1 cellular context compared by ENCODE assay signal in genomic region chr1:15834406-15835204, GRCh38.
A peak's percentile ranks its signal among the peaks of the same experiment; 100 is the strongest.
TF ChIP-seq lines count a peak whose summit lies in the region.

No MANE protein-coding gene starts in this region.

TF ChIP-seq in HepG2, 621 proteins besides CTCF, POLR2A, EP300 and RAD21 (continued from another document and continues in another):
- peak; percentile 99 for TF ChIP-seq ZHX1 (CRISPR knock-in tag; IDR thresholded peaks at IDR 0.05; ENCODE audit: low read depth)
- no peak for TF ChIP-seq MIER3 (CRISPR knock-in tag; IDR thresholded peaks at IDR 0.05; ENCODE audit: borderline replicate concordance)
- TF ChIP-seq ERF (CRISPR knock-in tag; IDR thresholded peaks at IDR 0.05), result peak; percentile 83
- TF ChIP-seq, protein P1, sequence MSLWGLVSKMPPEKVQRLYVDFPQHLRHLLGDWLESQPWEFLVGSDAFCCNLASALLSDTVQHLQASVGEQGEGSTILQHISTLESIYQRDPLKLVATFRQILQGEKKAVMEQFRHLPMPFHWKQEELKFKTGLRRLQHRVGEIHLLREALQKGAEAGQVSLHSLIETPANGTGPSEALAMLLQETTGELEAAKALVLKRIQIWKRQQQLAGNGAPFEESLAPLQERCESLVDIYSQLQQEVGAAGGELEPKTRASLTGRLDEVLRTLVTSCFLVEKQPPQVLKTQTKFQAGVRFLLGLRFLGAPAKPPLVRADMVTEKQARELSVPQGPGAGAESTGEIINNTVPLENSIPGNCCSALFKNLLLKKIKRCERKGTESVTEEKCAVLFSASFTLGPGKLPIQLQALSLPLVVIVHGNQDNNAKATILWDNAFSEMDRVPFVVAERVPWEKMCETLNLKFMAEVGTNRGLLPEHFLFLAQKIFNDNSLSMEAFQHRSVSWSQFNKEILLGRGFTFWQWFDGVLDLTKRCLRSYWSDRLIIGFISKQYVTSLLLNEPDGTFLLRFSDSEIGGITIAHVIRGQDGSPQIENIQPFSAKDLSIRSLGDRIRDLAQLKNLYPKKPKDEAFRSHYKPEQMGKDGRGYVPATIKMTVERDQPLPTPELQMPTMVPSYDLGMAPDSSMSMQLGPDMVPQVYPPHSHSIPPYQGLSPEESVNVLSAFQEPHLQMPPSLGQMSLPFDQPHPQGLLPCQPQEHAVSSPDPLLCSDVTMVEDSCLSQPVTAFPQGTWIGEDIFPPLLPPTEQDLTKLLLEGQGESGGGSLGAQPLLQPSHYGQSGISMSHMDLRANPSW (CRISPR knock-in tag; IDR thresholded peaks at IDR 0.05; ENCODE audit: borderline replicate concordance), result no peak
- TF ChIP-seq MXI1 (IDR thresholded peaks at IDR 0.05; ENCODE audit: borderline replicate concordance, low read depth, low read length), result peak; percentile 43; the same call in 1 of the 3 replicates
- TF ChIP-seq, protein P2, sequence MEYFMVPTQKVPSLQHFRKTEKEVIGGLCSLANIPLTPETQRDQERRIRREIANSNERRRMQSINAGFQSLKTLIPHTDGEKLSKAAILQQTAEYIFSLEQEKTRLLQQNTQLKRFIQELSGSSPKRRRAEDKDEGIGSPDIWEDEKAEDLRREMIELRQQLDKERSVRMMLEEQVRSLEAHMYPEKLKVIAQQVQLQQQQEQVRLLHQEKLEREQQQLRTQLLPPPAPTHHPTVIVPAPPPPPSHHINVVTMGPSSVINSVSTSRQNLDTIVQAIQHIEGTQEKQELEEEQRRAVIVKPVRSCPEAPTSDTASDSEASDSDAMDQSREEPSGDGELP (IDR thresholded peaks at IDR 0.05; ENCODE audit: borderline replicate concordance, low read depth), result peak; percentile 30; the same call in 1 of the 2 replicates
- TF ChIP-seq, protein P3, sequence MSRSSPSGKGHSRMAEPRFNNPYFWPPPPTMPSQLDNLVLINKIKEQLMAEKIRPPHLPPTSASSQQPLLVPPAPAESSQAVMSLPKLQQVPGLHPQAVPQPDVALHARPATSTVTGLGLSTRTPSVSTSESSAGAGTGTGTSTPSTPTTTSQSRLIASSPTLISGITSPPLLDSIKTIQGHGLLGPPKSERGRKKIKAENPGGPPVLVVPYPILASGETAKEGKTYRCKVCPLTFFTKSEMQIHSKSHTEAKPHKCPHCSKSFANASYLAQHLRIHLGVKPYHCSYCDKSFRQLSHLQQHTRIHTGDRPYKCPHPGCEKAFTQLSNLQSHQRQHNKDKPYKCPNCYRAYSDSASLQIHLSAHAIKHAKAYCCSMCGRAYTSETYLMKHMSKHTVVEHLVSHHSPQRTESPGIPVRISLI (CRISPR knock-in tag; IDR thresholded peaks at IDR 0.05; ENCODE audit: borderline replicate concordance), result peak; percentile 97
- TF ChIP-seq MAF1 (CRISPR knock-in tag; IDR thresholded peaks at IDR 0.05; ENCODE audit: borderline replicate concordance), result peak; percentile 56; the same call in 1 of the 2 replicates
- TF ChIP-seq RARA (CRISPR knock-in tag; IDR thresholded peaks at IDR 0.05), result 0 out of 2 replicates have a peak, but pooled peaks have one; percentile 9
- no peak for TF ChIP-seq POGZ (CRISPR knock-in tag; IDR thresholded peaks at IDR 0.05)
- TF ChIP-seq PHF20 (CRISPR knock-in tag; IDR thresholded peaks at IDR 0.05), result peak; percentile 41
- TF ChIP-seq, protein P4, sequence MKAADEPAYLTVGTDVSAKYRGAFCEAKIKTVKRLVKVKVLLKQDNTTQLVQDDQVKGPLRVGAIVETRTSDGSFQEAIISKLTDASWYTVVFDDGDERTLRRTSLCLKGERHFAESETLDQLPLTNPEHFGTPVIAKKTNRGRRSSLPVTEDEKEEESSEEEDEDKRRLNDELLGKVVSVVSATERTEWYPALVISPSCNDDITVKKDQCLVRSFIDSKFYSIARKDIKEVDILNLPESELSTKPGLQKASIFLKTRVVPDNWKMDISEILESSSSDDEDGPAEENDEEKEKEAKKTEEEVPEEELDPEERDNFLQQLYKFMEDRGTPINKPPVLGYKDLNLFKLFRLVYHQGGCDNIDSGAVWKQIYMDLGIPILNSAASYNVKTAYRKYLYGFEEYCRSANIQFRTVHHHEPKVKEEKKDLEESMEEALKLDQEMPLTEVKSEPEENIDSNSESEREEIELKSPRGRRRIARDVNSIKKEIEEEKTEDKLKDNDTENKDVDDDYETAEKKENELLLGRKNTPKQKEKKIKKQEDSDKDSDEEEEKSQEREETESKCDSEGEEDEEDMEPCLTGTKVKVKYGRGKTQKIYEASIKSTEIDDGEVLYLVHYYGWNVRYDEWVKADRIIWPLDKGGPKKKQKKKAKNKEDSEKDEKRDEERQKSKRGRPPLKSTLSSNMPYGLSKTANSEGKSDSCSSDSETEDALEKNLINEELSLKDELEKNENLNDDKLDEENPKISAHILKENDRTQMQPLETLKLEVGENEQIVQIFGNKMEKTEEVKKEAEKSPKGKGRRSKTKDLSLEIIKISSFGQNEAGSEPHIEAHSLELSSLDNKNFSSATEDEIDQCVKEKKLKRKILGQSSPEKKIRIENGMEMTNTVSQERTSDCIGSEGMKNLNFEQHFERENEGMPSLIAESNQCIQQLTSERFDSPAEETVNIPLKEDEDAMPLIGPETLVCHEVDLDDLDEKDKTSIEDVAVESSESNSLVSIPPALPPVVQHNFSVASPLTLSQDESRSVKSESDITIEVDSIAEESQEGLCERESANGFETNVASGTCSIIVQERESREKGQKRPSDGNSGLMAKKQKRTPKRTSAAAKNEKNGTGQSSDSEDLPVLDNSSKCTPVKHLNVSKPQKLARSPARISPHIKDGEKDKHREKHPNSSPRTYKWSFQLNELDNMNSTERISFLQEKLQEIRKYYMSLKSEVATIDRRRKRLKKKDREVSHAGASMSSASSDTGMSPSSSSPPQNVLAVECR (CRISPR knock-in tag; IDR thresholded peaks at IDR 0.05; ENCODE audit: borderline replicate concordance), result peak; percentile 60; the same call in 1 of the 2 replicates
- TF ChIP-seq ATF1 (CRISPR knock-in tag; IDR thresholded peaks at IDR 0.05), result peak; percentile 61; the same call in 1 of the 2 replicates
- peak; percentile 69 for TF ChIP-seq ZNF331 (CRISPR knock-in tag; IDR thresholded peaks at IDR 0.05)
- TF ChIP-seq RXRB (CRISPR knock-in tag; IDR thresholded peaks at IDR 0.05; ENCODE audit: borderline replicate concordance), result peak; percentile 28; the same call in 1 of the 2 replicates
- peak; percentile 64; the same call in 1 of the 2 replicates for TF ChIP-seq NFAT5 (CRISPR knock-in tag; IDR thresholded peaks at IDR 0.05)
- TF ChIP-seq, protein P5, sequence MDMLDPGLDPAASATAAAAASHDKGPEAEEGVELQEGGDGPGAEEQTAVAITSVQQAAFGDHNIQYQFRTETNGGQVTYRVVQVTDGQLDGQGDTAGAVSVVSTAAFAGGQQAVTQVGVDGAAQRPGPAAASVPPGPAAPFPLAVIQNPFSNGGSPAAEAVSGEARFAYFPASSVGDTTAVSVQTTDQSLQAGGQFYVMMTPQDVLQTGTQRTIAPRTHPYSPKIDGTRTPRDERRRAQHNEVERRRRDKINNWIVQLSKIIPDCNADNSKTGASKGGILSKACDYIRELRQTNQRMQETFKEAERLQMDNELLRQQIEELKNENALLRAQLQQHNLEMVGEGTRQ (IDR thresholded peaks at IDR 0.05; ENCODE audit: low read depth, low read length), result no peak
- TF ChIP-seq, protein P5 (CRISPR knock-in tag; IDR thresholded peaks at IDR 0.05; ENCODE audit: borderline replicate concordance), result no peak
- peak; percentile 63; the same call in 1 of the 2 replicates for TF ChIP-seq HNF4G (IDR thresholded peaks at IDR 0.05; ENCODE audit: borderline replicate concordance, low read depth, low read length)
- TF ChIP-seq HNF4G (CRISPR knock-in tag; IDR thresholded peaks at IDR 0.05; ENCODE audit: borderline replicate concordance, low read depth), result peak; percentile 21; the same call in 1 of the 2 replicates
- TF ChIP-seq, protein P6, sequence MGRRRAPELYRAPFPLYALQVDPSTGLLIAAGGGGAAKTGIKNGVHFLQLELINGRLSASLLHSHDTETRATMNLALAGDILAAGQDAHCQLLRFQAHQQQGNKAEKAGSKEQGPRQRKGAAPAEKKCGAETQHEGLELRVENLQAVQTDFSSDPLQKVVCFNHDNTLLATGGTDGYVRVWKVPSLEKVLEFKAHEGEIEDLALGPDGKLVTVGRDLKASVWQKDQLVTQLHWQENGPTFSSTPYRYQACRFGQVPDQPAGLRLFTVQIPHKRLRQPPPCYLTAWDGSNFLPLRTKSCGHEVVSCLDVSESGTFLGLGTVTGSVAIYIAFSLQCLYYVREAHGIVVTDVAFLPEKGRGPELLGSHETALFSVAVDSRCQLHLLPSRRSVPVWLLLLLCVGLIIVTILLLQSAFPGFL (CRISPR knock-in tag; IDR thresholded peaks at IDR 0.05), result no peak
- TF ChIP-seq, protein P7, sequence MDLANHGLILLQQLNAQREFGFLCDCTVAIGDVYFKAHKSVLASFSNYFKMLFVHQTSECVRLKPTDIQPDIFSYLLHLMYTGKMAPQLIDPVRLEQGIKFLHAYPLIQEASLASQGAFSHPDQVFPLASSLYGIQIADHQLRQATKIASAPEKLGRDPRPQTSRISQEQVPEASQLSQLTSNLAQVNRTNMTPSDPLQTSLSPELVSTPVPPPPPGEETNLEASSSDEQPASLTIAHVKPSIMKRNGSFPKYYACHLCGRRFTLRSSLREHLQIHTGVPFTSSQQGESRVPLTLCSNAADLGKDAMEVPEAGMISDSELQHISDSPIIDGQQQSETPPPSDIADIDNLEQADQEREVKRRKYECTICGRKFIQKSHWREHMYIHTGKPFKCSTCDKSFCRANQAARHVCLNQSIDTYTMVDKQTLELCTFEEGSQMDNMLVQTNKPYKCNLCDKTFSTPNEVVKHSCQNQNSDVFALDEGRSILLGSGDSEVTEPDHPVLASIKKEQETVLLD (CRISPR knock-in tag; IDR thresholded peaks at IDR 0.05; ENCODE audit: low read depth), result peak; percentile 78; the same call in 1 of the 2 replicates
- TF ChIP-seq RCOR2 (CRISPR knock-in tag; IDR thresholded peaks at IDR 0.05), result no peak
- TF ChIP-seq CBX5 (CRISPR knock-in tag; IDR thresholded peaks at IDR 0.05; ENCODE audit: borderline replicate concordance), result 0 out of 2 replicates have a peak, but pooled peaks have one; percentile 12
- 0 out of 2 replicates have a peak, but pooled peaks have one; percentile 5 for TF ChIP-seq HNRNPL (IDR thresholded peaks at IDR 0.05; ENCODE audit: low read depth, low read length)
- peak; percentile 54; the same call in 1 of the 2 replicates for TF ChIP-seq ZNF543 (CRISPR knock-in tag; IDR thresholded peaks at IDR 0.05)
- TF ChIP-seq ZNF782 (CRISPR knock-in tag; IDR thresholded peaks at IDR 0.05; ENCODE audit: borderline replicate concordance), result no peak; the same call in 1 of the 2 replicates
- no peak for TF ChIP-seq ZNF124 (CRISPR knock-in tag; IDR thresholded peaks at IDR 0.05)
- TF ChIP-seq ZFP37 (CRISPR knock-in tag; IDR thresholded peaks at IDR 0.05; ENCODE audit: borderline replicate concordance), result 0 out of 2 replicates have a peak, but pooled peaks have one; percentile 54
- peak; percentile 86 for TF ChIP-seq ZFAT (CRISPR knock-in tag; conservative IDR thresholded peaks at IDR 0.05)
- TF ChIP-seq PHF5A (CRISPR knock-in tag; IDR thresholded peaks at IDR 0.05; ENCODE audit: low read depth, unreplicated experiment), result no peak
- TF ChIP-seq SP2 (CRISPR knock-in tag; IDR thresholded peaks at IDR 0.05), result no peak
